In the genomic region with DNA sequence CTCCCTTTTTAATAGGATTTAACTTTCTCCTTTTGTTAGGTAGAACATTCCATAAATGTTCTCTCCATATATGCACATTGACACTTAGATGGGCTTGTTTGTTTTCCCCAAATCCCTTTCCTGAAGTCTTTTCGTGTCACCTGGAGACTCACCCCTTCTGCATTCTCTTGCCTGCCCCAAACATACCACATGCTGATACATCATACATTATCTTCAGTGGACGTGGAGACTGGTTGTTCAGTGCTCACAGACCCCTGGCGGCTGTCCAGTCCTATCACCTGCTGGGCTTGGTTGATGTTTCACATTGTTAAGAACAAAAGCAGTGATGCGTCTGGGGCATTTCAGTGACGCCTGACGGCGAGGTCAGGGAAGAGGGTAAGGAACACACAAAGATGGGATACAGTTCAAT, we compare ENCODE assay signal across 9 cellular contexts. TPM values are rescaled to one million over a fixed set of nuclear protein-coding genes. Genes with fewer than 3 reads are reported as not detected.
A peak's percentile ranks its signal among the peaks of the same experiment; 100 is the strongest.
DNase-seq lines count a peak whose midpoint lies in the region; ATAC-seq and TF ChIP-seq lines count a peak whose summit lies in the region.
"Had no signal": no experiment of that assay in that cellular context is flagged by ENCODE, and none has a peak within 500 bp of the region (broad histone marks: within the 10 kb centered on the region; RNA-seq: fewer than 3 reads in every experiment).

No MANE protein-coding gene starts in this region.

- no peak overlapping the region for H2BK5ac ChIP-seq in H9 (ENCODE audit: insufficient read length, low read length)
- no peak overlapping the region for H2BK5ac ChIP-seq in neuronal stem cell (ENCODE audit: low read length)

- H2BK120ac ChIP-seq in H9 (ENCODE audit: low read depth, low read length, poor library complexity, severe bottlenecking) (no peak overlapping the region), neuronal stem cell (ENCODE audit: low read depth, low read length) (no peak overlapping the region)

- peak; percentile 76 for DNase-seq in ACHN
- DNase-seq in H9: no peak
- peak in 2 of 3 donors; percentile 66 to 76 for DNase-seq in Peyer's patch
- peak; percentile 76 to 77 for DNase-seq in left colon
- DNase-seq in neuronal stem cell (ENCODE audit: low spot score): no peak
- DNase-seq in esophagus squamous epithelium (lab: John Stamatoyannopoulos, UW): no peak
- DNase-seq in uterus: no peak
- no peak for DNase-seq in foreskin keratinocyte
- DNase-seq: mammary epithelial cell had no signal

- H3K27me3 ChIP-seq in H9 (ENCODE audit: insufficient read depth, low read length): peaks cover 9% of the 10 kb centered on the region; the same call in 1 of the 2 replicates
- no peaks in the 10 kb centered on the region for H3K27me3 ChIP-seq in Peyer's patch
- H3K27me3 ChIP-seq in neuronal stem cell (ENCODE audit: control insufficient read depth in 3 of 3, insufficient read depth in 3 of 3, low read depth in 1 of 3, low read length in 3 of 3): peaks cover 0 to 17% (median 0%) of the 10 kb centered on the region in 3 experiments
- no peaks in the 10 kb centered on the region for H3K27me3 ChIP-seq in esophagus squamous epithelium
- H3K27me3 ChIP-seq in uterus: no peaks in the 10 kb centered on the region
- H3K27me3 ChIP-seq in foreskin keratinocyte: no peaks in the 10 kb centered on the region

- H3K27ac ChIP-seq in H9 (ENCODE audit: insufficient read length, low read depth, low read length): no peak overlapping the region
- H3K27ac ChIP-seq in Peyer's patch: peak overlapping the region in 3 of 4 donors; percentile 55 to 96 (median 95)
- H3K27ac ChIP-seq in neuronal stem cell (replicated peaks; ENCODE audit: low read length): no peak overlapping the region
- H3K27ac ChIP-seq in esophagus squamous epithelium: peak overlapping the region in 2 of 4 donors; percentile 91 to 96
- H3K27ac ChIP-seq in uterus: no peak overlapping the region
- H3K27ac ChIP-seq in foreskin keratinocyte: no peak overlapping the region

- H4K5ac ChIP-seq in H9 (ENCODE audit: insufficient read length, low read depth, low read length): no peak overlapping the region

- H3K23ac ChIP-seq in H9 (ENCODE audit: insufficient read length, low read depth, low read length) (no peak overlapping the region), neuronal stem cell (ENCODE audit: low read depth, low read length, poor library complexity) (no peak overlapping the region)

- H3K4me3 Mint-ChIP-seq in H9: no peak overlapping the region

- peaks cover 44 to 54% of the 10 kb centered on the region in 2 experiments for H3K4me1 Mint-ChIP-seq in H9

- in situ Hi-C loops in ACHN (cut with HindIII; ENCODE audit: low pct_ligation_motif_present, low pct_unique_long_range_greater_than_20kb, low sequenced_read_pairs): no loop called here

- H3K18ac ChIP-seq in H9 (ENCODE audit: insufficient read length, low read depth, low read length) (no peak overlapping the region), neuronal stem cell (ENCODE audit: low read length) (no peak overlapping the region)

- no peak overlapping the region for H2BK20ac ChIP-seq in H9 (ENCODE audit: low read depth, low read length, poor library complexity, severe bottlenecking)

- H3K79me2 ChIP-seq in H9 (ENCODE audit: insufficient read depth, low read length): no peaks in the 10 kb centered on the region

- H2BK12ac ChIP-seq in H9 (ENCODE audit: insufficient read length, low read depth, low read length): no peak overlapping the region
- H2BK12ac ChIP-seq in neuronal stem cell (ENCODE audit: low read length): no peak overlapping the region

- H3K36me3 Mint-ChIP-seq in H9 (ENCODE audit: insufficient read depth in 1 of 3, low read depth in 3 of 3): no peaks in the 10 kb centered on the region

- H3K9me3 Mint-ChIP-seq in H9: no peaks in the 10 kb centered on the region

- intact Hi-C loops in left colon (cut with DNase I, micrococcal nuclease) (loop anchor here in 1 of 2 donors (5.0 kb wide), 1 partner anchor 56 kb away; no protein-coding TSS in a partner anchor), esophagus squamous epithelium (cut with DNase I) (no loop called here), uterus (cut with DNase I; ENCODE audit: low total_unique reads) (no loop called here)

- H3K4ac ChIP-seq in H9 (ENCODE audit: low read depth, low read length): no peak overlapping the region
- H3K4ac ChIP-seq in neuronal stem cell (ENCODE audit: low read length): no peak overlapping the region

- WGBS in H9 (ENCODE audit: extremely low coverage, insufficient read length, low lambda C conversion rate): no CpG with 5 or more reads among the region's 7 CpGs
- WGBS in neuronal stem cell (ENCODE audit: extremely low coverage in 2 of 2, insufficient read length in 2 of 2, insufficient replicate concordance in 1 of 2), 2 donors: no CpG with 5 or more reads among the region's 7 CpGs
- 77 to 80% methylated on average over 7 of the region's 7 CpGs for WGBS in esophagus squamous epithelium, 2 donors

- H3K27me3 Mint-ChIP-seq in H9 (ENCODE audit: low read depth): peaks cover 80% of the 10 kb centered on the region

- no peak overlapping the region for H4K91ac ChIP-seq in H9 (ENCODE audit: insufficient read length, low read depth, low read length)
- no peak overlapping the region for H4K91ac ChIP-seq in neuronal stem cell (ENCODE audit: low read depth, low read length, poor library complexity)

- H3T11ph ChIP-seq in H9 (ENCODE audit: low read length): no peak overlapping the region

- H3K4me2 ChIP-seq in H9 (ENCODE audit: insufficient read depth, insufficient read length, low read length) (no peak overlapping the region), neuronal stem cell (ENCODE audit: insufficient read depth, low read length, poor library complexity, severe bottlenecking) (no peak overlapping the region)

- H3K23me2 ChIP-seq in H9 (ENCODE audit: insufficient read length, low read depth, low read length, poor library complexity, severe bottlenecking): peaks cover 4% of the 10 kb centered on the region

- H3K9ac ChIP-seq in H9 (ENCODE audit: extremely low read depth, insufficient read length, low read length) (no peak overlapping the region), neuronal stem cell (ENCODE audit: low read depth, low read length, poor library complexity) (no peak overlapping the region)

- ATAC-seq in left colon (peak; percentile 16), foreskin keratinocyte (no peak)

- no peaks in the 10 kb centered on the region for H3K9me3 ChIP-seq in H9 (ENCODE audit: control insufficient read depth, low read depth, low read length)
- H3K9me3 ChIP-seq in Peyer's patch: no peaks in the 10 kb centered on the region
- H3K9me3 ChIP-seq in neuronal stem cell (replicated peaks in 1 of 2; ENCODE audit: control insufficient read depth in 2 of 2, insufficient read depth in 1 of 2, low read depth in 1 of 2, low read length in 2 of 2): no peaks in the 10 kb centered on the region
- no peaks in the 10 kb centered on the region for H3K9me3 ChIP-seq in esophagus squamous epithelium
- H3K9me3 ChIP-seq in uterus: no peaks in the 10 kb centered on the region

- H3K4me3 ChIP-seq in Peyer's patch: no peak overlapping the region
- H3K4me3 ChIP-seq in neuronal stem cell (ENCODE audit: low read length in 2 of 2): peak overlapping the region in 1 of 2 donors; percentile 35
- no peak overlapping the region for H3K4me3 ChIP-seq in esophagus squamous epithelium
- H3K4me3 ChIP-seq in uterus: no peak overlapping the region

- no peak overlapping the region for H2AK5ac ChIP-seq in H9 (ENCODE audit: insufficient read length, low read length)
- H2AK5ac ChIP-seq in neuronal stem cell (ENCODE audit: low read depth, low read length): no peak overlapping the region

- no peaks in the 10 kb centered on the region for H3K36me3 ChIP-seq in Peyer's patch
- H3K36me3 ChIP-seq in neuronal stem cell (replicated peaks in 1 of 2; ENCODE audit: control insufficient read depth in 2 of 2, insufficient read depth in 2 of 2, low read length in 2 of 2): no peaks in the 10 kb centered on the region
- H3K36me3 ChIP-seq in esophagus squamous epithelium: no peaks in the 10 kb centered on the region
- H3K36me3 ChIP-seq in uterus: no peaks in the 10 kb centered on the region

- TF ChIP-seq POLR2A in Peyer's patch (IDR thresholded peaks at IDR 0.05): no peak
- no peak for TF ChIP-seq POLR2A in esophagus squamous epithelium (IDR thresholded peaks at IDR 0.05)
- no peak for TF ChIP-seq POLR2A in uterus (IDR thresholded peaks at IDR 0.05)

- H2AFZ ChIP-seq in H9 (ENCODE audit: low read length): no peak overlapping the region
- H2AFZ ChIP-seq in neuronal stem cell (ENCODE audit: low read length): no peak overlapping the region

- H3K14ac ChIP-seq in H9 (ENCODE audit: insufficient read depth, low read length): no peak overlapping the region
- no peak overlapping the region for H3K14ac ChIP-seq in neuronal stem cell (ENCODE audit: low read length)

- peak; percentile 41; the same call in 2 of the 3 replicates for TF ChIP-seq CTCF in H9 (conservative IDR thresholded peaks at IDR 0.05)
- peak in 3 of 6 experiments; percentile 36 to 52 (median 42) for TF ChIP-seq CTCF in Peyer's patch (IDR thresholded peaks at IDR 0.05)
- peak in 1 of 6 experiments; percentile 26 for TF ChIP-seq CTCF in esophagus squamous epithelium (IDR thresholded peaks at IDR 0.05)
- no peak for TF ChIP-seq CTCF in uterus (IDR thresholded peaks at IDR 0.05)
- no peak for TF ChIP-seq CTCF in foreskin keratinocyte (conservative IDR thresholded peaks at IDR 0.05)

- no peak overlapping the region for H4K8ac ChIP-seq in H9 (replicated peaks; ENCODE audit: insufficient read length, low read depth, low read length)
- no peak overlapping the region for H4K8ac ChIP-seq in neuronal stem cell (ENCODE audit: low read depth, low read length)

- H3K79me1 ChIP-seq in H9 (ENCODE audit: insufficient read depth, low read depth, low read length, poor library complexity, severe bottlenecking): no peaks in the 10 kb centered on the region
- H3K79me1 ChIP-seq in neuronal stem cell (ENCODE audit: low read depth, low read length): peaks cover 2% of the 10 kb centered on the region

- H2BK15ac ChIP-seq in H9 (ENCODE audit: low read depth, low read length): no peak overlapping the region
- no peak overlapping the region for H2BK15ac ChIP-seq in neuronal stem cell (ENCODE audit: low read length)

- no peak overlapping the region for H3K27ac Mint-ChIP-seq in H9

- H4K20me1 ChIP-seq in H9 (ENCODE audit: control insufficient read depth, insufficient read depth, insufficient read length): peaks cover 4% of the 10 kb centered on the region

- peaks cover 5% of the 10 kb centered on the region; the same call in 1 of the 2 replicates for H3K4me1 ChIP-seq in H9 (ENCODE audit: insufficient read depth, low read length)
- peaks cover 9 to 40% (median 16%) of the 10 kb centered on the region in 4 donors for H3K4me1 ChIP-seq in Peyer's patch
- peaks cover 33 to 40% of the 10 kb centered on the region in 2 donors for H3K4me1 ChIP-seq in neuronal stem cell (ENCODE audit: control insufficient read depth in 2 of 2, insufficient read depth in 1 of 2, low read depth in 1 of 2, low read length in 2 of 2)
- H3K4me1 ChIP-seq in esophagus squamous epithelium: peaks cover 37 to 57% (median 39%) of the 10 kb centered on the region in 3 donors
- H3K4me1 ChIP-seq in uterus: peaks cover 0 to 7% of the 10 kb centered on the region in 2 donors
- no peaks in the 10 kb centered on the region for H3K4me1 ChIP-seq in foreskin keratinocyte

- H3K56ac ChIP-seq in H9 (ENCODE audit: insufficient read length, low read depth, low read length): no peak overlapping the region

RNA-seq across cellular contexts. Expression of a gene that starts 22.2 kb away (rescaled TPM):
- total RNA-seq in H9 (2021) (not detected in 2 replicates), Peyer's patch (10 to 100 TPM; 10.5 to 33.8 (median 12.2) TPM), left colon (10 to 100 TPM; 25.2 to 29.6 TPM), esophagus squamous epithelium (10 to 100 TPM in 2 of 4 donors, 1 to 10 TPM in 2; 4.3 to 29.9 (median 9.9) TPM), uterus (100 to 1,000 TPM in 1 of 4 donors, 10 to 100 TPM in 3; 41.8 to 119 (median 82.7) TPM), foreskin keratinocyte (0.28 and 0.54 TPM in 2 replicates)
- 2.0 TPM for polyA plus RNA-seq in neuronal stem cell (2013, experiment 1 of 2)
- polyA plus RNA-seq in neuronal stem cell (2013, experiment 2 of 2): 2.0 TPM
- polyA plus RNA-seq in foreskin keratinocyte: 0.35 and 0.60 TPM in 2 replicates
- polyA plus RNA-seq: mammary epithelial cell had no signal

RNA-seq across cellular contexts. Expression of a gene that starts 23.4 kb away (rescaled TPM):
- total RNA-seq in H9 (2021) (2.9 and 4.1 TPM in 2 replicates), Peyer's patch (100 to 1,000 TPM in 1 of 4 donors, 10 to 100 TPM in 3; 45.0 to 129 (median 58.8) TPM), left colon (10 to 100 TPM; 70.5 to 76.9 TPM), esophagus squamous epithelium (10 to 100 TPM; 29.7 to 46.2 (median 41.3) TPM), uterus (10 to 100 TPM; 14.6 to 95.9 (median 56.5) TPM), foreskin keratinocyte (25.5 and 26.5 TPM in 2 replicates)
- 59.9 TPM for polyA plus RNA-seq in neuronal stem cell (2013, experiment 1 of 2)
- polyA plus RNA-seq in neuronal stem cell (2013, experiment 2 of 2): 59.9 TPM
- polyA plus RNA-seq in foreskin keratinocyte: 15.0 and 19.0 TPM in 2 replicates

Comparison
In these comparisons a context has a peak if more than half of its experiments do, and no peak if none do; other contexts are left out.
1. DNase-seq: peak in ACHN (single experiment), Peyer's patch (2 of 3) and left colon (2 of 2); none in H9 (single experiment), neuronal stem cell (single experiment), esophagus squamous epithelium (single experiment), uterus (0 of 2) and foreskin keratinocyte (0 of 2).
2. H3K27ac ChIP-seq: peak in Peyer's patch (3 of 4); none in H9 (single experiment), neuronal stem cell (single experiment), uterus (0 of 2) and foreskin keratinocyte (single experiment).